ENCODE assay signal across 8 cellular contexts in genomic region chr6:144095134-144096002, GRCh38. TPM values are rescaled to one million over a fixed set of nuclear protein-coding genes. Genes with fewer than 3 reads are reported as not detected.
DNase-seq lines count a peak whose midpoint lies in the region; ATAC-seq and TF ChIP-seq lines count a peak whose summit lies in the region.

Gene SF3B5, minus strand, starts transcription at chr6:144095573. Its CDS starts 76 bp downstream, at chr6:144095497.

- H3K4me1 ChIP-seq in HUES64 (ENCODE audit: insufficient read depth, low read length), result peaks cover 7% of the 10 kb centered on the region; the same call in 1 of the 2 replicates
- peaks cover 26% of the 10 kb centered on the region for H3K4me1 ChIP-seq in OCI-LY1 (ENCODE audit: insufficient read depth, low read length, severe bottlenecking)

- H3K4me3 Mint-ChIP-seq in Calu3 (ENCODE audit: low read depth, unreplicated experiment), result peak within 1 kb of the TSS; percentile 79

- H3K9me3 ChIP-seq in HUES64 (ENCODE audit: insufficient read depth, low read depth, low read length) (no peaks in the 10 kb centered on the region), OCI-LY1 (ENCODE audit: low read length) (no peaks in the 10 kb centered on the region)

- peaks cover 8% of the 10 kb centered on the region for H3K4me1 Mint-ChIP-seq in Calu3 (ENCODE audit: low read depth, unreplicated experiment)

- H3K27me3 ChIP-seq in HUES64 (ENCODE audit: insufficient read depth, low read length) (no peaks in the 10 kb centered on the region), OCI-LY1 (ENCODE audit: insufficient read depth, low read length) (no peaks in the 10 kb centered on the region)

- peak within 1 kb of the TSS; percentile 91 for H3K27ac Mint-ChIP-seq in Calu3 (ENCODE audit: unreplicated experiment)

- peak; percentile 99 for ATAC-seq in GM21447 (IDR thresholded peaks at IDR 0.05; ENCODE audit: unreplicated experiment)

- no peaks in the 10 kb centered on the region for H3K27me3 Mint-ChIP-seq in Calu3 (ENCODE audit: unreplicated experiment)

- peaks cover 25% of the 10 kb centered on the region for H3K36me3 Mint-ChIP-seq in Calu3 (ENCODE audit: insufficient read depth, unreplicated experiment)

- TF ChIP-seq CTCF in Calu3 (IDR thresholded peaks at IDR 0.05; ENCODE audit: unreplicated experiment), result no peak
- no peak for TF ChIP-seq CTCF in OCI-LY1 (IDR thresholded peaks at IDR 0.05; ENCODE audit: low read length)

- H3K4me3 ChIP-seq in HUES64 (ENCODE audit: low read length) (peak within 1 kb of the TSS; percentile 77), OCI-LY1 (ENCODE audit: low read depth, low read length, poor library complexity, severe bottlenecking) (peak within 1 kb of the TSS; percentile 91)

- intact Hi-C loops in Calu3 (cut with micrococcal nuclease; ENCODE audit: unreplicated experiment), result loop anchor here (10.0 kb wide), 1 partner anchor 151 kb away; no protein-coding TSS in a partner anchor

- under 1% methylated on average over 60 of the region's 60 CpGs for WGBS in HUES64

- H3K79me2 ChIP-seq in OCI-LY1 (ENCODE audit: insufficient read depth, low read length), result peaks cover 13% of the 10 kb centered on the region

- H3K9me2 ChIP-seq in OCI-LY1 (ENCODE audit: low read depth, low read length), result no peaks in the 10 kb centered on the region

- peak within 1 kb of the TSS; percentile 97 for H2AFZ ChIP-seq in OCI-LY1 (ENCODE audit: low read length)

- DNase-seq in Calu3 (peak; percentile 91), mesenteric fat pad (ENCODE audit: low spot score) (peak; percentile 96)
- DNase-seq in activated CD8-positive, alpha-beta memory T cell treated with anti-CD3 and anti-CD28 coated beads, Interleukin-2, amount 50 U/mL, for 4 hours, result peak; percentile 97
- DNase-seq in stimulated activated CD8-positive, alpha-beta memory T cell treated with anti-CD3 and anti-CD28 coated beads, Interleukin-15, amount 100 ng/mL, for 24 hours (ENCODE audit: low read depth), result peak; percentile 94

- CTCF ChIA-PET in Calu3 (lab: Charles Lee), result no interaction called here

- H3K9ac ChIP-seq in HUES64 (ENCODE audit: low read depth, low read length) (peak within 1 kb of the TSS; percentile 79), OCI-LY1 (ENCODE audit: low read length) (peak within 1 kb of the TSS; percentile 82)

- TSS peak; percentile 97 for BruUV-seq in Calu3 (replicated peaks; lab: Mats Ljungman, UMichigan)

- no peaks in the 10 kb centered on the region for H3F3A ChIP-seq in OCI-LY1 (ENCODE audit: insufficient read depth, low read length)

- H4K20me1 ChIP-seq in OCI-LY1 (ENCODE audit: insufficient read depth, low read length), result no peaks in the 10 kb centered on the region

- H3K4me2 ChIP-seq in OCI-LY1 (ENCODE audit: low read length), result peak within 1 kb of the TSS; percentile 92

- in situ Hi-C loops in endometrial microvascular endothelial cells (cut with HindIII; ENCODE audit: inconsistent ontology term, low pct_unique_long_range_greater_than_20kb, low sequenced_read_pairs), result no loop called here

- no peaks in the 10 kb centered on the region for H3K36me3 ChIP-seq in HUES64 (ENCODE audit: insufficient read depth, low read length)
- H3K36me3 ChIP-seq in OCI-LY1 (ENCODE audit: insufficient read depth, low read length), result no peaks in the 10 kb centered on the region; the same call in 1 of the 2 replicates

- H3K9me3 Mint-ChIP-seq in Calu3 (ENCODE audit: low read depth, unreplicated experiment), result no peaks in the 10 kb centered on the region

- H3K27ac ChIP-seq in HUES64 (ENCODE audit: low read depth, low read length), result peak within 1 kb of the TSS; percentile 76; the same call in 1 of the 2 replicates
- peak within 1 kb of the TSS; percentile 26 for H3K27ac ChIP-seq in OCI-LY1 (ENCODE audit: low read depth, low read length, poor library complexity, severe bottlenecking)

RNA-seq across cellular contexts. Expression of gene SF3B5, which starts in this region (rescaled TPM):
- 104 and 113 TPM in 2 replicates for total RNA-seq in Calu3 (2022)
- 170 TPM for polyA plus RNA-seq in HUES64 (2013, experiment 1 of 2)
- polyA plus RNA-seq in HUES64 (2013, experiment 2 of 2), result 180 TPM
- 313 TPM for total RNA-seq in endometrial microvascular endothelial cells (ENCODE audit: inconsistent ontology term)
- 106 TPM for total RNA-seq in mesenteric fat pad

Comparison
In these comparisons a context has a peak if more than half of its experiments do, and no peak if none do; other contexts are left out.
1. Peak in every context shown above with its lines: DNase-seq, ATAC-seq, H3K4me3 ChIP-seq and H3K27ac ChIP-seq.